ENCODE assay signal across 2 cellular contexts in genomic region chr19:7442423-7442822, GRCh38.
TF ChIP-seq lines count a peak whose summit lies in the region.

No MANE protein-coding gene starts in this region.

TF ChIP-seq in IMR-90, 13 proteins besides CTCF, POLR2A, EP300 and RAD21 (continued from another document):
- TF ChIP-seq ELK1 (IDR thresholded peaks at IDR 0.05; ENCODE audit: borderline replicate concordance, low read depth, low read length) (no peak), MXI1 (IDR thresholded peaks at IDR 0.05; ENCODE audit: borderline replicate concordance, low read depth, low read length) (no peak), NFE2L2 (IDR thresholded peaks at IDR 0.05; ENCODE audit: low read depth, low read length) (no peak), MAFK (IDR thresholded peaks at IDR 0.05; ENCODE audit: low read depth, low read length) (no peak), SMC3 (IDR thresholded peaks at IDR 0.05; ENCODE audit: low read depth, low read length) (no peak), CHD1 (IDR thresholded peaks at IDR 0.05; ENCODE audit: low read depth, low read length) (no peak), FOS (IDR thresholded peaks at IDR 0.05; ENCODE audit: low read depth, low read length) (no peak), MAZ (IDR thresholded peaks at IDR 0.05; ENCODE audit: borderline replicate concordance, low read depth, low read length) (no peak), BHLHE40 (IDR thresholded peaks at IDR 0.05; ENCODE audit: low read depth, low read length) (no peak), RFX5 (IDR thresholded peaks at IDR 0.05; ENCODE audit: low read depth, low read length) (no peak), RCOR1 (IDR thresholded peaks at IDR 0.05; ENCODE audit: insufficient replicate concordance, low read length) (no peak)

TF ChIP-seq in GM23338, 12 proteins besides CTCF, POLR2A, EP300 and RAD21 (continued from another document):
- no peak for TF ChIP-seq REST (IDR thresholded peaks at IDR 0.05; ENCODE audit: unreplicated experiment)
